ENCODE assay signal across 8 cellular contexts in genomic region chr3:8962226-8962861, GRCh38. TPM values are rescaled to one million over a fixed set of nuclear protein-coding genes. Genes with fewer than 3 reads are reported as not detected.
DNase-seq lines count a peak whose midpoint lies in the region; ATAC-seq and TF ChIP-seq lines count a peak whose summit lies in the region.

No MANE protein-coding gene starts in this region.

- no peak for DNase-seq in CD8-positive, alpha-beta memory T cell
- DNase-seq in neural progenitor cell (ENCODE audit: low spot score) (no peak), amygdala (lab: John Stamatoyannopoulos, UW) (no peak), HEK293T (ENCODE audit: extremely low spot score) (no peak)

- peaks cover 18% of the 10 kb centered on the region for H3K4me1 ChIP-seq in CD8-positive, alpha-beta memory T cell (ENCODE audit: insufficient read depth, low read length)
- peaks cover 62% of the 10 kb centered on the region for H3K4me1 ChIP-seq in Loucy (ENCODE audit: insufficient read depth, low read length, poor library complexity, severe bottlenecking)
- H3K4me1 ChIP-seq in neural progenitor cell: peaks cover 10% of the 10 kb centered on the region

- H3K27me3 Mint-ChIP-seq in CD8-positive, alpha-beta memory T cell: peaks cover 0 to 10% of the 10 kb centered on the region in 2 donors
- H3K27me3 Mint-ChIP-seq in dendritic cell treated with granulocyte-macrophage colony-stimulating factor and Interleukin-4, amounts not matched to agents 40 ng/mL and 50 ng/mL, for 4 days: no peaks in the 10 kb centered on the region
- H3K27me3 Mint-ChIP-seq in neural progenitor cell (ENCODE audit: insufficient read depth, low read depth): peaks cover 8% of the 10 kb centered on the region

- H3F3A ChIP-seq in Loucy (ENCODE audit: low read depth) (no peaks in the 10 kb centered on the region), neural progenitor cell (ENCODE audit: low read depth) (peaks cover 11% of the 10 kb centered on the region)

- peaks cover 28% of the 10 kb centered on the region for H4K20me1 ChIP-seq in Loucy (ENCODE audit: insufficient read depth, low read length, poor library complexity, severe bottlenecking)
- no peaks in the 10 kb centered on the region for H4K20me1 ChIP-seq in neural progenitor cell (ENCODE audit: low read depth)

- peak overlapping the region; percentile 93 to 100 (median 98) for H3K27ac Mint-ChIP-seq in CD8-positive, alpha-beta memory T cell
- peak overlapping the region; percentile 95 for H3K27ac Mint-ChIP-seq in dendritic cell treated with granulocyte-macrophage colony-stimulating factor and Interleukin-4, amounts not matched to agents 40 ng/mL and 50 ng/mL, for 4 days
- peak overlapping the region; percentile 51 for H3K27ac Mint-ChIP-seq in neural progenitor cell

- H3K36me3 ChIP-seq in CD8-positive, alpha-beta memory T cell (ENCODE audit: insufficient read depth, low read length): peaks cover 6% of the 10 kb centered on the region
- H3K36me3 ChIP-seq in Loucy (ENCODE audit: insufficient read depth, low read length) (no peaks in the 10 kb centered on the region), neural progenitor cell (peaks cover 6% of the 10 kb centered on the region)

- peaks cover 31 to 54% (median 39%) of the 10 kb centered on the region in 3 donors for H3K4me1 Mint-ChIP-seq in CD8-positive, alpha-beta memory T cell
- H3K4me1 Mint-ChIP-seq in dendritic cell treated with granulocyte-macrophage colony-stimulating factor and Interleukin-4, amounts not matched to agents 40 ng/mL and 50 ng/mL, for 4 days (ENCODE audit: low read depth): peaks cover 33% of the 10 kb centered on the region
- H3K4me1 Mint-ChIP-seq in neural progenitor cell: peaks cover 18% of the 10 kb centered on the region

- H3K9me3 Mint-ChIP-seq in CD8-positive, alpha-beta memory T cell: no peaks in the 10 kb centered on the region
- H3K9me3 Mint-ChIP-seq in dendritic cell treated with granulocyte-macrophage colony-stimulating factor and Interleukin-4, amounts not matched to agents 40 ng/mL and 50 ng/mL, for 4 days: no peaks in the 10 kb centered on the region
- H3K9me3 Mint-ChIP-seq in neural progenitor cell: no peaks in the 10 kb centered on the region

- H2AFZ ChIP-seq in Loucy (ENCODE audit: low read length) (peak overlapping the region; percentile 94; the same call in 1 of the 2 replicates), neural progenitor cell (replicated peaks) (no peak overlapping the region)

- H3K9ac ChIP-seq in Loucy (ENCODE audit: low read depth, low read length, poor library complexity, severe bottlenecking): peak overlapping the region; percentile 86
- peak overlapping the region; percentile 62 for H3K9ac ChIP-seq in neural progenitor cell

- POLR2A ChIA-PET in CD8-positive, alpha-beta memory T cell (lab: Charles Lee): interaction anchor here (0.8 kb wide), 1 partner anchor 434 kb away, joined by 3 read pairs; no protein-coding TSS in a partner anchor
- POLR2A ChIA-PET in HEK293T (lab: Yijun Ruan, JAX): interaction anchor here (0.7 to 1.4 kb wide), 2 partner anchors 8 to 14 kb away, joined by 3 read pairs; no protein-coding TSS in a partner anchor

- H3K4me3 ChIP-seq in CD8-positive, alpha-beta memory T cell (ENCODE audit: low read length): peak overlapping the region; percentile 92
- H3K4me3 ChIP-seq in Loucy (ENCODE audit: low read length, poor library complexity, severe bottlenecking) (peak overlapping the region; percentile 97), neural progenitor cell (peak overlapping the region; percentile 66)

- no peak for TF ChIP-seq CTCF in Loucy (conservative IDR thresholded peaks at IDR 0.05; ENCODE audit: low read length)
- no peak for TF ChIP-seq CTCF in neural progenitor cell (IDR thresholded peaks at IDR 0.05)

- peaks cover 58% of the 10 kb centered on the region for H3K79me2 ChIP-seq in Loucy (ENCODE audit: insufficient read depth, low read length)
- H3K79me2 ChIP-seq in neural progenitor cell (ENCODE audit: low read depth): peaks cover 57% of the 10 kb centered on the region

- no peaks in the 10 kb centered on the region for H3K9me2 ChIP-seq in Loucy (replicated peaks; ENCODE audit: low read depth, low read length)

- no peaks in the 10 kb centered on the region for H3K9me3 ChIP-seq in CD8-positive, alpha-beta memory T cell (ENCODE audit: low read length)
- no peaks in the 10 kb centered on the region for H3K9me3 ChIP-seq in Loucy (ENCODE audit: insufficient read depth, low read depth, low read length)
- no peaks in the 10 kb centered on the region for H3K9me3 ChIP-seq in neural progenitor cell (ENCODE audit: low read depth)

- no peaks in the 10 kb centered on the region for H3K27me3 ChIP-seq in CD8-positive, alpha-beta memory T cell (ENCODE audit: insufficient read depth, low read length, poor library complexity, severe bottlenecking)
- no peaks in the 10 kb centered on the region for H3K27me3 ChIP-seq in Loucy (ENCODE audit: insufficient read depth, low read length, poor library complexity, severe bottlenecking)
- H3K27me3 ChIP-seq in neural progenitor cell: no peaks in the 10 kb centered on the region

- peak overlapping the region; percentile 99 for H3K4me2 ChIP-seq in Loucy (ENCODE audit: low read depth, low read length, poor library complexity, severe bottlenecking)
- H3K4me2 ChIP-seq in neural progenitor cell: peak overlapping the region; percentile 85

- CTCF ChIA-PET in CD8-positive, alpha-beta memory T cell (lab: Charles Lee): no interaction called here
- CTCF ChIA-PET in HEK293T (lab: Yijun Ruan, JAX): no interaction called here

- H3K27ac ChIP-seq in CD8-positive, alpha-beta memory T cell (ENCODE audit: low read depth, low read length): peak overlapping the region; percentile 97
- H3K27ac ChIP-seq in neural progenitor cell: no peak overlapping the region

- H3K4me3 Mint-ChIP-seq in CD8-positive, alpha-beta memory T cell: peak overlapping the region; percentile 93 to 99 (median 97)
- peak overlapping the region; percentile 93 for H3K4me3 Mint-ChIP-seq in dendritic cell treated with granulocyte-macrophage colony-stimulating factor and Interleukin-4, amounts not matched to agents 40 ng/mL and 50 ng/mL, for 4 days
- H3K4me3 Mint-ChIP-seq in neural progenitor cell: peak overlapping the region; percentile 96

- intact Hi-C loops in dendritic cell treated with granulocyte-macrophage colony-stimulating factor and Interleukin-4, amounts not matched to agents 40 ng/mL and 50 ng/mL, for 4 days (cut with micrococcal nuclease): no loop called here

- ATAC-seq in GM18867 (IDR thresholded peaks at IDR 0.05; ENCODE audit: unreplicated experiment) (no peak), GM19463 (IDR thresholded peaks at IDR 0.05; ENCODE audit: unreplicated experiment) (no peak)

- peaks cover 6 to 29% (median 6%) of the 10 kb centered on the region in 3 donors for H3K36me3 Mint-ChIP-seq in CD8-positive, alpha-beta memory T cell
- H3K36me3 Mint-ChIP-seq in dendritic cell treated with granulocyte-macrophage colony-stimulating factor and Interleukin-4, amounts not matched to agents 40 ng/mL and 50 ng/mL, for 4 days (ENCODE audit: low read depth): peaks cover 15% of the 10 kb centered on the region
- H3K36me3 Mint-ChIP-seq in neural progenitor cell: no peaks in the 10 kb centered on the region

TF ChIP-seq in HEK293T, 16 proteins besides CTCF, POLR2A, EP300 and RAD21:
- TF ChIP-seq SUZ12 (IDR thresholded peaks at IDR 0.05) (no peak), FOXK2 (IDR thresholded peaks at IDR 0.05) (no peak), CTBP1 (IDR thresholded peaks at IDR 0.05; ENCODE audit: borderline replicate concordance) (no peak), L3MBTL2 (conservative IDR thresholded peaks at IDR 0.05) (no peak), BHLHE40 (IDR thresholded peaks at IDR 0.05; ENCODE audit: borderline replicate concordance) (no peak), ELF4 (IDR thresholded peaks at IDR 0.05) (no peak), ZNF384 (IDR thresholded peaks at IDR 0.05) (no peak), SP1 (IDR thresholded peaks at IDR 0.05) (no peak)
- TF ChIP-seq, protein P1, sequence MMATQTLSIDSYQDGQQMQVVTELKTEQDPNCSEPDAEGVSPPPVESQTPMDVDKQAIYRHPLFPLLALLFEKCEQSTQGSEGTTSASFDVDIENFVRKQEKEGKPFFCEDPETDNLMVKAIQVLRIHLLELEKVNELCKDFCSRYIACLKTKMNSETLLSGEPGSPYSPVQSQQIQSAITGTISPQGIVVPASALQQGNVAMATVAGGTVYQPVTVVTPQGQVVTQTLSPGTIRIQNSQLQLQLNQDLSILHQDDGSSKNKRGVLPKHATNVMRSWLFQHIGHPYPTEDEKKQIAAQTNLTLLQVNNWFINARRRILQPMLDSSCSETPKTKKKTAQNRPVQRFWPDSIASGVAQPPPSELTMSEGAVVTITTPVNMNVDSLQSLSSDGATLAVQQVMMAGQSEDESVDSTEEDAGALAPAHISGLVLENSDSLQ (IDR thresholded peaks at IDR 0.05): no peak

RNA-seq across cellular contexts. Expression of gene RAD18, which starts 0.9 kb away (rescaled TPM):
- total RNA-seq in CD8-positive, alpha-beta memory T cell: 10 to 100 TPM; 38.5 to 43.3 TPM
- polyA plus RNA-seq in CD8-positive, alpha-beta memory T cell: 8.9 TPM
- total RNA-seq in neural progenitor cell (ENCODE audit: low replicate concordance): 13.9 and 22.1 TPM in 2 replicates
